In genomic region chr15:67884514-67885225, GRCh38 we compare ENCODE assay signal across 1 cellular context.
TF ChIP-seq lines count a peak whose summit lies in the region.

No MANE protein-coding gene starts in this region.

TF ChIP-seq in HepG2, 621 proteins besides CTCF, POLR2A, EP300 and RAD21 (continued from another document and continues in another):
- TF ChIP-seq POGK (CRISPR knock-in tag; conservative IDR thresholded peaks at IDR 0.05), result peak; percentile 72; the same call in 1 of the 2 replicates
- peak; percentile 79 for TF ChIP-seq MAX (IDR thresholded peaks at IDR 0.05)
- peak; percentile 85 for TF ChIP-seq ARID5B (CRISPR knock-in tag; IDR thresholded peaks at IDR 0.05)
- peak; percentile 69; the same call in 1 of the 2 replicates for TF ChIP-seq ZNF431 (CRISPR knock-in tag; IDR thresholded peaks at IDR 0.05; ENCODE audit: borderline replicate concordance, low read depth)
- TF ChIP-seq ZNF317 (CRISPR knock-in tag; IDR thresholded peaks at IDR 0.05), result no peak
- TF ChIP-seq ZMAT5 (CRISPR knock-in tag; IDR thresholded peaks at IDR 0.05; ENCODE audit: borderline replicate concordance, low read depth), result no peak
- TF ChIP-seq ZNF205 (CRISPR knock-in tag; IDR thresholded peaks at IDR 0.05), result peak; percentile 47; the same call in 1 of the 2 replicates
- peak; percentile 71; the same call in 1 of the 2 replicates for TF ChIP-seq ERF (CRISPR knock-in tag; IDR thresholded peaks at IDR 0.05)
- TF ChIP-seq ETV5 (CRISPR knock-in tag; IDR thresholded peaks at IDR 0.05; ENCODE audit: borderline replicate concordance), result peak; percentile 59
- TF ChIP-seq KAT2B (IDR thresholded peaks at IDR 0.05; ENCODE audit: borderline replicate concordance, low read depth, low read length), result no peak
- no peak for TF ChIP-seq ZNF576 (CRISPR knock-in tag; IDR thresholded peaks at IDR 0.05)
- TF ChIP-seq HBP1 (CRISPR knock-in tag; IDR thresholded peaks at IDR 0.05; ENCODE audit: low read depth), result no peak
- TF ChIP-seq ZBTB38 (CRISPR knock-in tag; IDR thresholded peaks at IDR 0.05), result peak; percentile 58; the same call in 1 of the 2 replicates
- no peak for TF ChIP-seq ZNF235 (CRISPR knock-in tag; IDR thresholded peaks at IDR 0.05; ENCODE audit: borderline replicate concordance)
- peak; percentile 83 for TF ChIP-seq SAP130 (CRISPR knock-in tag; IDR thresholded peaks at IDR 0.05; ENCODE audit: low read depth)
- TF ChIP-seq TAF15 (IDR thresholded peaks at IDR 0.05; ENCODE audit: low read depth, low read length, poor library complexity, severe bottlenecking), result no peak
- no peak for TF ChIP-seq USF2 (IDR thresholded peaks at IDR 0.05; ENCODE audit: low read depth, low read length)
- TF ChIP-seq USF2 (CRISPR knock-in tag; IDR thresholded peaks at IDR 0.05; ENCODE audit: borderline replicate concordance), result no peak
- TF ChIP-seq ZHX1 (CRISPR knock-in tag; IDR thresholded peaks at IDR 0.05; ENCODE audit: low read depth), result 0 out of 2 replicates have a peak, but pooled peaks have one; percentile 82
- peak; percentile 89 for TF ChIP-seq ZC3H13 (CRISPR knock-in tag; IDR thresholded peaks at IDR 0.05)
- no peak for TF ChIP-seq NR2F6 (IDR thresholded peaks at IDR 0.05)
- TF ChIP-seq NR2F6 (CRISPR knock-in tag; IDR thresholded peaks at IDR 0.05), result 0 out of 2 replicates have a peak, but pooled peaks have one; percentile 3
- TF ChIP-seq SOX5 (CRISPR knock-in tag; IDR thresholded peaks at IDR 0.05; ENCODE audit: borderline replicate concordance), result peak; percentile 77; the same call in 1 of the 2 replicates
- peak; percentile 48 for TF ChIP-seq ZNF607 (CRISPR knock-in tag; IDR thresholded peaks at IDR 0.05; ENCODE audit: borderline replicate concordance)
- TF ChIP-seq ZNF124 (CRISPR knock-in tag; IDR thresholded peaks at IDR 0.05), result 0 out of 2 replicates have a peak, but pooled peaks have one; percentile 21
- peak; percentile 44; the same call in 1 of the 2 replicates for TF ChIP-seq ZNF777 (CRISPR knock-in tag; IDR thresholded peaks at IDR 0.05)
- no peak; the same call in 1 of the 2 replicates for TF ChIP-seq BATF2 (CRISPR knock-in tag; IDR thresholded peaks at IDR 0.05)
- no peak for TF ChIP-seq REXO4 (CRISPR knock-in tag; IDR thresholded peaks at IDR 0.05; ENCODE audit: borderline replicate concordance)
- TF ChIP-seq ZNF605 (CRISPR knock-in tag; IDR thresholded peaks at IDR 0.05), result peak; percentile 44; the same call in 1 of the 2 replicates
- peak; percentile 74 for TF ChIP-seq DMAP1 (CRISPR knock-in tag; IDR thresholded peaks at IDR 0.05)
- no peak for TF ChIP-seq PAF1 (CRISPR knock-in tag; IDR thresholded peaks at IDR 0.05)
- TF ChIP-seq NCOA5 (CRISPR knock-in tag; IDR thresholded peaks at IDR 0.05), result no peak
- TF ChIP-seq RELA (CRISPR knock-in tag; IDR thresholded peaks at IDR 0.05), result peak; percentile 69; the same call in 1 of the 2 replicates
- peak; percentile 54; the same call in 1 of the 2 replicates for TF ChIP-seq ZNF792 (CRISPR knock-in tag; IDR thresholded peaks at IDR 0.05)
- TF ChIP-seq FLYWCH1 (CRISPR knock-in tag; IDR thresholded peaks at IDR 0.05), result no peak
- TF ChIP-seq ZMYM3 (CRISPR knock-in tag; IDR thresholded peaks at IDR 0.05), result peak; percentile 52; the same call in 1 of the 2 replicates
- peak; percentile 69; the same call in 1 of the 2 replicates for TF ChIP-seq ZKSCAN8 (CRISPR knock-in tag; IDR thresholded peaks at IDR 0.05; ENCODE audit: borderline replicate concordance)
- TF ChIP-seq MYC (CRISPR knock-in tag; IDR thresholded peaks at IDR 0.05; ENCODE audit: borderline replicate concordance), result peak; percentile 77; the same call in 1 of the 2 replicates
- TF ChIP-seq GABPB1 (CRISPR knock-in tag; IDR thresholded peaks at IDR 0.05), result peak; percentile 79
- TF ChIP-seq ZMYM2 (CRISPR knock-in tag; IDR thresholded peaks at IDR 0.05), result peak; percentile 73
- TF ChIP-seq NCOR1 (IDR thresholded peaks at IDR 0.05; ENCODE audit: borderline replicate concordance, low read length), result peak; percentile 92
- TF ChIP-seq ZNF883 (CRISPR knock-in tag; IDR thresholded peaks at IDR 0.05; ENCODE audit: not compliant biosample characterization), result peak; percentile 89
- peak; percentile 98 for TF ChIP-seq PRPF4 (IDR thresholded peaks at IDR 0.05; ENCODE audit: low read depth, low read length, poor library complexity, severe bottlenecking)
- peak; percentile 79; the same call in 1 of the 2 replicates for TF ChIP-seq ZNF749 (CRISPR knock-in tag; IDR thresholded peaks at IDR 0.05; ENCODE audit: borderline replicate concordance)
- peak; percentile 92 for TF ChIP-seq HNRNPL (IDR thresholded peaks at IDR 0.05; ENCODE audit: low read depth, low read length)
- TF ChIP-seq JDP2 (CRISPR knock-in tag; IDR thresholded peaks at IDR 0.05; ENCODE audit: borderline replicate concordance), result peak; percentile 41; the same call in 1 of the 2 replicates
- no peak for TF ChIP-seq NPAS2 (CRISPR knock-in tag; IDR thresholded peaks at IDR 0.05; ENCODE audit: borderline replicate concordance)
- peak; percentile 6; the same call in 1 of the 2 replicates for TF ChIP-seq SMC3 (IDR thresholded peaks at IDR 0.05; ENCODE audit: low read length)
- no peak for TF ChIP-seq ADNP (CRISPR knock-in tag; IDR thresholded peaks at IDR 0.05)
- no peak for TF ChIP-seq MBD4 (IDR thresholded peaks at IDR 0.05; ENCODE audit: borderline replicate concordance, low read length)
- peak; percentile 14; the same call in 1 of the 2 replicates for TF ChIP-seq HOXD1 (CRISPR knock-in tag; IDR thresholded peaks at IDR 0.05)
- TF ChIP-seq HDAC1 (CRISPR knock-in tag; IDR thresholded peaks at IDR 0.05), result peak; percentile 74
- peak; percentile 25; the same call in 1 of the 2 replicates for TF ChIP-seq MXD4 (CRISPR knock-in tag; IDR thresholded peaks at IDR 0.05)
- TF ChIP-seq MBNL3 (CRISPR knock-in tag; conservative IDR thresholded peaks at IDR 0.05), result no peak
- peak; percentile 85 for TF ChIP-seq NCOA2 (CRISPR knock-in tag; IDR thresholded peaks at IDR 0.05)
- peak; percentile 36; the same call in 1 of the 2 replicates for TF ChIP-seq KDM3A (CRISPR knock-in tag; IDR thresholded peaks at IDR 0.05; ENCODE audit: low read depth)
- 0 out of 2 replicates have a peak, but pooled peaks have one; percentile 61 for TF ChIP-seq TSC22D2 (CRISPR knock-in tag; IDR thresholded peaks at IDR 0.05; ENCODE audit: borderline replicate concordance)
- TF ChIP-seq FOXA3 (CRISPR knock-in tag; IDR thresholded peaks at IDR 0.05), result peak; percentile 73
- peak; percentile 83 for TF ChIP-seq PHF21A (CRISPR knock-in tag; IDR thresholded peaks at IDR 0.05)
- 0 out of 2 replicates have a peak, but pooled peaks have one; percentile 56 for TF ChIP-seq NRL (CRISPR knock-in tag; IDR thresholded peaks at IDR 0.05; ENCODE audit: borderline replicate concordance)
- no peak for TF ChIP-seq ZIK1 (CRISPR knock-in tag; IDR thresholded peaks at IDR 0.05; ENCODE audit: borderline replicate concordance, low read depth)
- 0 out of 2 replicates have a peak, but pooled peaks have one; percentile 51 for TF ChIP-seq ZNF724P (CRISPR knock-in tag; IDR thresholded peaks at IDR 0.05; ENCODE audit: borderline replicate concordance)
- peak; percentile 68; the same call in 1 of the 2 replicates for TF ChIP-seq HOXA9 (CRISPR knock-in tag; IDR thresholded peaks at IDR 0.05; ENCODE audit: borderline replicate concordance)
